ENCODE assay signal across 18 cellular contexts in the genomic region with DNA sequence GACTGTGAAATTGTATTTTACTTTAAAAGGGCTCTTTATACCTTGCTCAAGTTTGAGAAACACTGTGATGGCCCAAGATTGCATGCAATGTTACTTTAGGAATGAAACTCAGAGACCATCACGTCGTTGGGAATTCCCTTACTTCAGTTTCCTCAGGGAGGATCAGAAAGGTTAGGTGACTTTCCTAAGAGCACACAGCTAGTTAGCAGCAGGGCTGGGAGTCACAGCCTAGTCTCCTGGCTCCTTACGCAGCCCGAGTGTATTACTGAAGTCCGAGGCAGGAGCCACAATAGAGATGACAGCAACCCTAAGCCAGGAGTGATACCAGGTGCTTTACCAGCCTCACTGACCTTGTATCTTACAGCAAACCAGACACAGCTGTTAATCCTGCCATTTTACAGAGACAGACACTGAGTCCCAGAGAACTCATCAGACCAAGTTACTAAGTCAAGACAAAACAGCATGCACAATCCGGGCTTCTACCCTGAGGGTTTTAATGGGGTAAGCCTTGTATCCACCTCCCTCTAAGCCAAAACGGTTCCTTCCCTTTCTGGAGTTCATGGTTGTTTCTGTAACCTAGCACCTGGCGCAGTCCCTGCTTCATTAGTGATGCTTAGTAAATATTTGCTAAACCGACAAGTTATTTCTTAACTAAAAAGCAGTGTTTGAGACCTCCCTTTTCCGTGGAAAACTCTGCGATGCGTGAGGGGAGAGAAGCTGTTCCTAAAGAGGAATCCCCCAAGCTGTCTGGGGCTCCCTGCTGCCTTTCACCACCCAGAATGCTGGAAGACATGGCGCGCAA.
A peak's percentile ranks its signal among the peaks of the same experiment; 100 is the strongest.
DNase-seq lines count a peak whose midpoint lies in the region; ATAC-seq, FAIRE-seq and TF ChIP-seq lines count a peak whose summit lies in the region.
"Had no signal": no experiment of that assay in that cellular context is flagged by ENCODE, and none has a peak within 500 bp of the region (broad histone marks: within the 10 kb centered on the region; RNA-seq: fewer than 3 reads in every experiment).

No MANE protein-coding gene starts in this region.

- H3F3A ChIP-seq in SK-N-SH (replicated peaks; ENCODE audit: insufficient read depth): peaks cover 8% of the 10 kb centered on the region

- TF ChIP-seq CTCF in pancreas (IDR thresholded peaks at IDR 0.05) (no peak), SK-N-SH (IDR thresholded peaks at IDR 0.05) (no peak)

- 36 to 42% methylated on average over 14 of the region's 14 CpGs for WGBS in pancreas, 2 donors
- WGBS in SK-N-SH (ENCODE audit: low lambda C conversion rate): 95% methylated on average over 14 of the region's 14 CpGs

- H3K9me3 ChIP-seq in pancreas (no peaks in the 10 kb centered on the region), HAP-1 (no peaks in the 10 kb centered on the region), SK-N-SH (no peaks in the 10 kb centered on the region)
- H3K9me3 ChIP-seq: left ventricle myocardium inferior had no signal

- H4K20me1 ChIP-seq in SK-N-SH (ENCODE audit: insufficient read depth): no peaks in the 10 kb centered on the region

- H3K79me2 ChIP-seq in SK-N-SH (ENCODE audit: insufficient read depth): no peaks in the 10 kb centered on the region

- H3K4me2 ChIP-seq in SK-N-SH: no peak overlapping the region
- H3K4me2 ChIP-seq: PC-9 had no signal

- ATAC-seq in pancreas: peak; percentile 65 to 76 (median 74)
- ATAC-seq: naive thymus-derived CD4-positive, alpha-beta T cell had no signal

- peak; percentile 14 for DNase-seq in NCI-H1694 (lab: John Stamatoyannopoulos, UW)
- DNase-seq in NCI-H1694 treated with DMSO at 0.1 percent for 48 hours (lab: John Stamatoyannopoulos, UW): no peak
- peak; percentile 89 for DNase-seq in NCI-H510A treated with DMSO at 0.1 percent for 48 hours (lab: John Stamatoyannopoulos, UW)
- no peak for DNase-seq in epithelial cell of prostate (ENCODE audit: low read depth, low spot score)
- peak in 2 of 6 donors; percentile 23 to 39 for DNase-seq in pancreas
- no peak for DNase-seq in HAP-1 (ENCODE audit: low spot score in 2 of 2)
- no peak for DNase-seq in SK-N-SH
- DNase-seq in H4 (ENCODE audit: low spot score): no peak
- DNase-seq: activated CD4-positive, CD25-positive, alpha-beta regulatory T cell treated with anti-CD3 and anti-CD28 coated beads, Interleukin-2, amount 50 U/mL, for 72 hours; activated CD8-positive, alpha-beta memory T cell treated with anti-CD3 and anti-CD28 coated beads, Interleukin-2, amount 50 U/mL, for 48 hours; CD8-positive, alpha-beta memory T cell; glutamatergic neuron; H7; Karpas-422; left ventricle myocardium inferior; naive thymus-derived CD4-positive, alpha-beta T cell had no signal

- H3K36me3 ChIP-seq in pancreas (no peaks in the 10 kb centered on the region), HAP-1 (replicated peaks) (0 out of 2 replicates have a peak, but pooled peaks cover 2% of the 10 kb centered on the region), SK-N-SH (replicated peaks in 1 of 2; ENCODE audit: control insufficient read depth in 1 of 2, insufficient read depth in 2 of 2, low read length in 1 of 2) (peaks cover 5 to 8% of the 10 kb centered on the region in 2 experiments)

- H2AFZ ChIP-seq in SK-N-SH (ENCODE audit: low read depth): no peak overlapping the region
- H2AFZ ChIP-seq: PC-9 had no signal

- FAIRE-seq in pancreas (lab: Jason Lieb, UNC): no peak
- FAIRE-seq: A204.1 had no signal

- no peak for TF ChIP-seq RAD21 in SK-N-SH (IDR thresholded peaks at IDR 0.05; ENCODE audit: low read length)

- no peaks in the 10 kb centered on the region for H3K9me2 ChIP-seq in SK-N-SH

- intact Hi-C loops in pancreas (cut with DNase I): no loop called here

- POLR2A ChIA-PET in SK-N-SH (lab: Yijun Ruan, JAX): no interaction called here

- no peak for TF ChIP-seq EP300 in SK-N-SH (IDR thresholded peaks at IDR 0.05; ENCODE audit: borderline replicate concordance in 1 of 2, low read depth in 1 of 2, low read length in 1 of 2)

- H3K9ac ChIP-seq in SK-N-SH: no peak overlapping the region

- no peaks in the 10 kb centered on the region for H3K27me3 ChIP-seq in pancreas
- no peaks in the 10 kb centered on the region for H3K27me3 ChIP-seq in HAP-1 (ENCODE audit: low read depth)
- no peaks in the 10 kb centered on the region for H3K27me3 ChIP-seq in SK-N-SH (ENCODE audit: insufficient read depth)

- in situ Hi-C loops in HAP-1 (cut with MboI; ENCODE audit: low sequenced_read_pairs): no loop called here

- CTCF ChIA-PET in SK-N-SH (lab: Yijun Ruan, JAX): interaction anchor here (1.1 to 1.7 kb wide), 3 partner anchors 9 to 437 kb away, joined by 3 to 9 read pairs (median 3); no protein-coding TSS in a partner anchor

- H3K4me3 ChIP-seq in pancreas (peak overlapping the region in 2 of 4 donors; percentile 18 to 19), HAP-1 (no peak overlapping the region), SK-N-SH (ENCODE audit: low read depth in 2 of 2, low read length in 1 of 2) (no peak overlapping the region)
- H3K4me3 ChIP-seq: left ventricle myocardium inferior, PC-9 had no signal

- H3K27ac ChIP-seq in epithelial cell of prostate (peak overlapping the region; percentile 33), pancreas (peak overlapping the region; percentile 46 to 87 (median 75)), SK-N-SH (ENCODE audit: low read depth in 2 of 2, low read length in 1 of 2) (no peak overlapping the region)
- H3K27ac ChIP-seq: left ventricle myocardium inferior, PC-9 had no signal

- peaks cover 0 to 6% (median 3%) of the 10 kb centered on the region in 3 donors for H3K4me1 ChIP-seq in pancreas
- peaks cover 10% of the 10 kb centered on the region for H3K4me1 ChIP-seq in HAP-1
- H3K4me1 ChIP-seq in SK-N-SH (ENCODE audit: control insufficient read depth in 1 of 2, insufficient read depth in 2 of 2, low read depth in 1 of 2, low read length in 1 of 2): 0 out of 4 replicates have a peak, but pooled peaks cover 0 to 5% of the 10 kb centered on the region in 2 experiments

TF ChIP-seq in SK-N-SH, 30 proteins besides CTCF, POLR2A, EP300 and RAD21:
- TF ChIP-seq TCF12 (IDR thresholded peaks at IDR 0.05) (no peak), GABPA (IDR thresholded peaks at IDR 0.05; ENCODE audit: low read depth) (no peak)

Comparison
In these comparisons a context has a peak if more than half of its experiments do, and no peak if none do; other contexts are left out.
1. DNase-seq: peak in NCI-H1694 (single experiment) and NCI-H510A treated with DMSO at 0.1 percent for 48 hours (single experiment); none in NCI-H1694 treated with DMSO at 0.1 percent for 48 hours (single experiment), epithelial cell of prostate (single experiment), HAP-1 (0 of 2), SK-N-SH (single experiment) and H4 (single experiment).
2. H3K27ac ChIP-seq: peak in epithelial cell of prostate (single experiment) and pancreas (4 of 4); none in SK-N-SH (0 of 2).